ENCODE assay signal across 1 cellular context in genomic region chr1:64884261-64885040, GRCh38.
TF ChIP-seq lines count a peak whose summit lies in the region.

No MANE protein-coding gene starts in this region.

TF ChIP-seq in K562, 482 proteins besides CTCF, POLR2A, EP300 and RAD21 (continued from another document):
- TF ChIP-seq CTBP1 (IDR thresholded peaks at IDR 0.05; ENCODE audit: borderline replicate concordance) (0 out of 2 replicates have a peak, but pooled peaks have one; percentile 34), AFF4 (CRISPR knock-in tag; IDR thresholded peaks at IDR 0.05) (no peak), HIVEP1 (CRISPR knock-in tag; IDR thresholded peaks at IDR 0.05) (no peak), EHMT2 (IDR thresholded peaks at IDR 0.05) (peak; percentile 52; the same call in 1 of the 2 replicates), RBM22 (IDR thresholded peaks at IDR 0.05; ENCODE audit: low read depth, low read length, poor library complexity, severe bottlenecking) (no peak), NR3C1 (CRISPR knock-in tag; IDR thresholded peaks at IDR 0.05) (no peak), ZKSCAN1 (IDR thresholded peaks at IDR 0.05; ENCODE audit: low read depth, low read length) (no peak), TCF7L2 (IDR thresholded peaks at IDR 0.05; ENCODE audit: low read depth, low read length) (no peak), GATAD2A (IDR thresholded peaks at IDR 0.05) (no peak), ZNF347 (CRISPR knock-in tag; IDR thresholded peaks at IDR 0.05; ENCODE audit: low read depth) (no peak), ZNF766 (CRISPR knock-in tag; conservative IDR thresholded peaks at IDR 0.05) (no peak), TCFL5 (CRISPR knock-in tag; conservative IDR thresholded peaks at IDR 0.05) (no peak), HNRNPK (IDR thresholded peaks at IDR 0.05; ENCODE audit: low read depth, low read length, poor library complexity, severe bottlenecking) (no peak), SIRT6 (IDR thresholded peaks at IDR 0.05; ENCODE audit: low read depth, low read length) (no peak), SRSF3 (IDR thresholded peaks at IDR 0.05; ENCODE audit: insufficient read depth, low read length) (no peak), BHLHE40 (IDR thresholded peaks at IDR 0.05; ENCODE audit: low read length) (no peak), ZEB2 (IDR thresholded peaks at IDR 0.05) (0 out of 2 replicates have a peak, but pooled peaks have one; percentile 26), NR2C1 (IDR thresholded peaks at IDR 0.05) (no peak), NR2C1 (tag; IDR thresholded peaks at IDR 0.05) (no peak), E2F3 (CRISPR knock-in tag; IDR thresholded peaks at IDR 0.05) (no peak), CBX8 (IDR thresholded peaks at IDR 0.05; ENCODE audit: borderline replicate concordance, extremely low read depth, low read depth, low read length, poor library complexity, severe bottlenecking) (no peak), XRCC5 (IDR thresholded peaks at IDR 0.05; ENCODE audit: low read depth, low read length) (no peak), FOSL1 (tag; conservative IDR thresholded peaks at IDR 0.05) (peak; percentile 91), EWSR1 (IDR thresholded peaks at IDR 0.05; ENCODE audit: borderline replicate concordance, low read depth, partially characterized antibody) (no peak), ZNF589 (CRISPR knock-in tag; IDR thresholded peaks at IDR 0.05; ENCODE audit: low read depth) (no peak), RBM34 (IDR thresholded peaks at IDR 0.05; ENCODE audit: borderline replicate concordance, insufficient read depth, low read length) (no peak), PTBP1 (IDR thresholded peaks at IDR 0.05; ENCODE audit: low read depth, low read length) (no peak)
